28 cellular contexts compared by ENCODE assay signal in the genomic region with DNA sequence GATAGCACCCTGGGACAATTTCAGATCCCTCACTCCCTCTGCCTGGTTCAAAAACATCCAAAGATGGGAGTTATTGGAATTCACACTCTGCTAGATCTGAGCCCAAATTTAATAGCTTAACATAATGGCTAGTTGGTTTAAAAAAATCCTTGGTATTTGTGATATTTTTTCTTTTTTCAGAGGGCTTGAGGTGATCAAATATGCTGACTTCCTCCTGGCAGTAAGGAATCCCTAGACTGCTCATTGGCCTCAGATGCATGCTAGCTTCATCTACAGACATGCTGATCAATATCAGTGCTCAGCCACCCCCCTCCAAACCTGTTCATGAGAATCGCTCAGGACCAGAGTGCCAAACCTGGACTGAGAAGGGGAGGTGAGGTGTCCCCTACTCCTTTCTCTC.
"Had no signal": no experiment of that assay in that cellular context is flagged by ENCODE, and none has a peak within 500 bp of the region (broad histone marks: within the 10 kb centered on the region; RNA-seq: fewer than 3 reads in every experiment).

No MANE protein-coding gene starts in this region.

- H3K9ac ChIP-seq: neural progenitor cell, parathyroid adenoma had no signal

- DNase-seq: naive thymus-derived CD4-positive, alpha-beta T cell; natural killer cell; nucleus accumbens; posterior cingulate gyrus; psoas muscle; right cardiac atrium; right lobe of liver; sigmoid colon; small intestine; stimulated activated CD4-positive, alpha-beta T cell treated with anti-CD3 and anti-CD28 coated beads, Interleukin-15, amount 100 ng/mL, for 24 hours; stimulated activated CD4-positive, alpha-beta T cell treated with anti-CD3 and anti-CD28 coated beads, Interleukin-2, amount 100 ng/mL, for 24 hours; stimulated activated CD4-positive, alpha-beta T cell treated with anti-CD3 and anti-CD28 coated beads, Interleukin-2, amount 100 ng/mL, for 48 hours; stimulated activated CD4-positive, alpha-beta T cell treated with anti-CD3 and anti-CD28 coated beads, Interleukin-4, amount 100 ng/mL, for 24 hours; stimulated activated naive B cell treated with anti-CD40 and anti-IgM and Interleukin-4, amounts not matched to agents 10 μg/mL and 1 μg/mL and 100 μg/mL, for 72 hours; stimulated activated naive CD4-positive, alpha-beta T cell treated with Interleukin-2 at 50 U/mL for 16 hours; stomach; thyroid gland; trophoblast cell; upper lobe of left lung had no signal

- H3K9me3 ChIP-seq: neutrophil, psoas muscle, right lobe of liver, sigmoid colon, stomach, thoracic aorta, thyroid gland, upper lobe of left lung had no signal

- H3K36me3 Mint-ChIP-seq: naive thymus-derived CD4-positive, alpha-beta T cell; natural killer cell; neural progenitor cell; stimulated activated effector memory CD8-positive, alpha-beta T cell treated with anti-CD3 and anti-CD28 coated beads, Interleukin-12 subunit alpha, Interleukin-12 subunit beta, amount 100 ng/mL, for 72 hours; stimulated activated naive B cell treated with anti-CD40 and anti-IgM and Interleukin-4, amounts not matched to agents 10 μg/mL and 1 μg/mL and 100 μg/mL, for 72 hours had no signal

- H3K4me1 Mint-ChIP-seq: naive thymus-derived CD4-positive, alpha-beta T cell; natural killer cell; neural progenitor cell; stimulated activated effector memory CD8-positive, alpha-beta T cell treated with anti-CD3 and anti-CD28 coated beads, Interleukin-12 subunit alpha, Interleukin-12 subunit beta, amount 100 ng/mL, for 72 hours; stimulated activated naive B cell treated with anti-CD40 and anti-IgM and Interleukin-4, amounts not matched to agents 10 μg/mL and 1 μg/mL and 100 μg/mL, for 72 hours had no signal

- H3K9me3 Mint-ChIP-seq: natural killer cell; stimulated activated effector memory CD8-positive, alpha-beta T cell treated with anti-CD3 and anti-CD28 coated beads, Interleukin-12 subunit alpha, Interleukin-12 subunit beta, amount 100 ng/mL, for 72 hours; stimulated activated naive CD8-positive, alpha-beta T cell treated with anti-CD3 and anti-CD28 coated beads, Interleukin-15, Interleukin-2, amounts not matched to agents 100 ng/mL and 50 ng/mL, for 24 hours had no signal

- H3K27me3 ChIP-seq: neural progenitor cell, neutrophil, sigmoid colon, stomach, thyroid gland, tibial nerve, upper lobe of left lung had no signal

- H3K27ac Mint-ChIP-seq: naive thymus-derived CD4-positive, alpha-beta T cell; natural killer cell; nephron; neural progenitor cell; progenitor cell of endocrine pancreas; stimulated activated effector memory CD8-positive, alpha-beta T cell treated with anti-CD3 and anti-CD28 coated beads, Interleukin-12 subunit alpha, Interleukin-12 subunit beta, amount 100 ng/mL, for 72 hours; stimulated activated naive B cell treated with anti-CD40 and anti-IgM and Interleukin-4, amounts not matched to agents 10 μg/mL and 1 μg/mL and 100 μg/mL, for 72 hours; stimulated activated naive CD8-positive, alpha-beta T cell treated with anti-CD3 and anti-CD28 coated beads, Interleukin-15, Interleukin-2, amounts not matched to agents 100 ng/mL and 50 ng/mL, for 24 hours had no signal

- H3K27me3 Mint-ChIP-seq: progenitor cell of endocrine pancreas had no signal

- H3K79me2 ChIP-seq: parathyroid adenoma had no signal

- H3K4me1 ChIP-seq: neural progenitor cell, parathyroid adenoma, psoas muscle, right lobe of liver, sigmoid colon, stomach, tibial nerve, upper lobe of left lung had no signal

- H3K4me2 ChIP-seq: neural progenitor cell had no signal

- H3K36me3 ChIP-seq: neural progenitor cell, neutrophil, right lobe of liver, sigmoid colon, stomach, thoracic aorta, thyroid gland, tibial nerve, upper lobe of left lung had no signal

- H3K27ac ChIP-seq: neural progenitor cell, neutrophil, parathyroid adenoma, psoas muscle, right lobe of liver, sigmoid colon, stomach, thoracic aorta, thyroid gland, tibial nerve, upper lobe of left lung had no signal

- FAIRE-seq: small intestine had no signal

- H3K4me3 ChIP-seq: neural progenitor cell, psoas muscle, right lobe of liver, sigmoid colon, stomach, thoracic aorta, thyroid gland, tibial nerve, upper lobe of left lung had no signal

- H3K4me3 Mint-ChIP-seq: naive thymus-derived CD4-positive, alpha-beta T cell; natural killer cell; nephron; neural progenitor cell; stimulated activated effector memory CD8-positive, alpha-beta T cell treated with anti-CD3 and anti-CD28 coated beads, Interleukin-12 subunit alpha, Interleukin-12 subunit beta, amount 100 ng/mL, for 72 hours; stimulated activated naive B cell treated with anti-CD40 and anti-IgM and Interleukin-4, amounts not matched to agents 10 μg/mL and 1 μg/mL and 100 μg/mL, for 72 hours; stimulated activated naive CD8-positive, alpha-beta T cell treated with anti-CD3 and anti-CD28 coated beads, Interleukin-15, Interleukin-2, amounts not matched to agents 100 ng/mL and 50 ng/mL, for 24 hours had no signal

- H2AFZ ChIP-seq: neural progenitor cell, parathyroid adenoma had no signal
